In the genomic region with DNA sequence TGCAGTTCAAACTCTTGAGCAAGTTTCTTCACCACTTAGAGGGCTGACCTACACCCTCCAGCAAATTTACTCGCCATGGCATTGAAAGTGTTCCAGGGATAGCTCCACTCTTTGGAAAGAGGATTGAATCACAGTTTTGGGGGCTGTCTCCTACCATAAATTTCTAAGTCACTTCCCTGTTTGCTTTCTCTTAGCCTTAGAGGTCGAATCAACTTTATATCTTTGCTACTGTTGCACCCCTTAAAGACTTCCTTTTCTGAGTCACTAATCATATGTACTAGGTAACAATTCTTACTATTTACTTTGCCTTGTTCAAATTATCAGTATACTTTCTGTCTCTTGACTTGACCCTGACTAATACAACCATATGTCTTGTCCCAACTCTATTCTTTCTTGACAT, we compare ENCODE assay signal across 32 cellular contexts.
"Had no signal": no experiment of that assay in that cellular context is flagged by ENCODE, and none has a peak within 500 bp of the region (broad histone marks: within the 10 kb centered on the region; RNA-seq: fewer than 3 reads in every experiment).

No MANE protein-coding gene starts in this region.

- FAIRE-seq: islet of Langerhans, kidney had no signal

- H3K4me1 Mint-ChIP-seq: immature natural killer cell, mesothelial cell of epicardium, naive B cell, natural killer cell, neural progenitor cell had no signal

- H3K4me3 Mint-ChIP-seq: immature natural killer cell; mesothelial cell of epicardium; naive B cell; natural killer cell; nephron progenitor cell; neural progenitor cell; stimulated activated naive B cell treated with anti-CD40 and anti-IgM and Interleukin-4, amounts not matched to agents 10 μg/mL and 1 μg/mL and 100 μg/mL, for 72 hours had no signal

- H3K9me3 Mint-ChIP-seq: mesothelial cell of epicardium, naive B cell, nephron progenitor cell, neural progenitor cell had no signal

- ATAC-seq: left colon; left lung; natural killer cell; right cardiac atrium; sciatic nerve; stimulated activated naive B cell treated with anti-CD40 and anti-IgM and Interleukin-4, amounts not matched to agents 10 μg/mL and 1 μg/mL and 100 μg/mL, for 72 hours; stimulated activated naive CD8-positive, alpha-beta T cell treated with anti-CD3 and anti-CD28 coated beads, Interleukin-15, Interleukin-2, amounts not matched to agents 100 U/mL and 50 U/mL, for 24 hours; upper lobe of right lung had no signal

- H3K36me3 Mint-ChIP-seq: immature natural killer cell; mesothelial cell of epicardium; naive B cell; natural killer cell; neural progenitor cell; stimulated activated naive B cell treated with anti-CD40 and anti-IgM and Interleukin-4, amounts not matched to agents 10 μg/mL and 1 μg/mL and 100 μg/mL, for 72 hours had no signal

- H3K36me3 ChIP-seq: left lung, neural progenitor cell, neutrophil, ovary, stomach, thyroid gland, transverse colon, upper lobe of right lung had no signal

- H3K27ac Mint-ChIP-seq: immature natural killer cell; mesothelial cell of epicardium; naive B cell; natural killer cell; nephron progenitor cell; neural progenitor cell; progenitor cell of endocrine pancreas; stimulated activated naive B cell treated with anti-CD40 and anti-IgM and Interleukin-4, amounts not matched to agents 10 μg/mL and 1 μg/mL and 100 μg/mL, for 72 hours had no signal

- DNase-seq: hypothalamus; immature natural killer cell; kidney; left colon; left lung; mesendoderm; naive B cell; natural killer cell; nephron progenitor cell; occipital lobe; ovary; retina; right cardiac atrium; stimulated activated CD4-positive, alpha-beta T cell treated with anti-CD3 and anti-CD28 coated beads, Interleukin-12 subunit alpha, Interleukin-12 subunit beta, amount 100 ng/mL, for 4 hours; stimulated activated CD4-positive, alpha-beta T cell treated with anti-CD3 and anti-CD28 coated beads, Interleukin-15, amount 100 ng/mL, for 24 hours; stimulated activated CD4-positive, alpha-beta T cell treated with anti-CD3 and anti-CD28 coated beads, Interleukin-2, amount 100 ng/mL, for 24 hours; stimulated activated CD4-positive, alpha-beta T cell treated with anti-CD3 and anti-CD28 coated beads, Interleukin-4, amount 100 ng/mL, for 1 hour; stimulated activated naive B cell treated with anti-CD40 and anti-IgM and Interleukin-4, amounts not matched to agents 10 μg/mL and 1 μg/mL and 100 μg/mL, for 72 hours; stimulated activated naive CD8-positive, alpha-beta T cell treated with anti-CD3 and anti-CD28 coated beads, Interleukin-15, Interleukin-2, amounts not matched to agents 100 U/mL and 50 U/mL, for 24 hours; stomach; testis; thyroid gland; transverse colon; upper lobe of right lung had no signal

- H3K27me3 ChIP-seq: left lung, neural progenitor cell, neutrophil, ovary, stomach, testis, thyroid gland, transverse colon, upper lobe of right lung had no signal

- H3K4me3 ChIP-seq: left lung, lung, neural progenitor cell, ovary, skin epidermis, stomach, testis, thyroid gland, transverse colon, upper lobe of right lung had no signal

- H3K27me3 Mint-ChIP-seq: naive B cell; progenitor cell of endocrine pancreas; stimulated activated naive B cell treated with anti-CD40 and anti-IgM and Interleukin-4, amounts not matched to agents 10 μg/mL and 1 μg/mL and 100 μg/mL, for 72 hours had no signal
